In genomic region chr17:75241996-75242460, GRCh38 we compare ENCODE assay signal across 13 cellular contexts. TPM values are rescaled to one million over a fixed set of nuclear protein-coding genes. Genes with fewer than 3 reads are reported as not detected.
DNase-seq lines count a peak whose midpoint lies in the region; ATAC-seq and TF ChIP-seq lines count a peak whose summit lies in the region.
"Had no signal": no experiment of that assay in that cellular context is flagged by ENCODE, and none has a peak within 500 bp of the region (broad histone marks: within the 10 kb centered on the region; RNA-seq: fewer than 3 reads in every experiment).

No MANE protein-coding gene starts in this region.

- no peaks in the 10 kb centered on the region for H3K27me3 Mint-ChIP-seq in CD4-positive, alpha-beta memory T cell
- no peaks in the 10 kb centered on the region for H3K27me3 Mint-ChIP-seq in activated naive CD8-positive, alpha-beta T cell treated with anti-CD3 and anti-CD28 coated beads, Interleukin-2, amount 10 ng/mL, durations not matched to agents 7 days and 5 days
- no peaks in the 10 kb centered on the region for H3K27me3 Mint-ChIP-seq in naive thymus-derived CD8-positive, alpha-beta T cell
- H3K27me3 Mint-ChIP-seq: brain had no signal

- dilution Hi-C loops in IMR-90 (cut with HindIII; ENCODE audit: low sequenced_read_pairs, unreplicated experiment) = no loop called here

- no peak overlapping the region for H2AK9ac ChIP-seq in IMR-90 (replicated peaks; ENCODE audit: low read depth, low read length, poor library complexity)

- H3K27me3 ChIP-seq in CD4-positive, alpha-beta memory T cell (ENCODE audit: insufficient read depth, low read length) = no peaks in the 10 kb centered on the region
- H3K27me3 ChIP-seq in IMR-90 (ENCODE audit: control insufficient read depth, insufficient read depth, low read length) = no peaks in the 10 kb centered on the region
- H3K27me3 ChIP-seq: sigmoid colon had no signal

- H3K56ac ChIP-seq in IMR-90 (ENCODE audit: extremely low read depth, insufficient read depth, low read length) = no peak overlapping the region

- H4K5ac ChIP-seq in IMR-90 (ENCODE audit: low read depth, low read length) = no peak overlapping the region

- no peak for TF ChIP-seq RAD21 in IMR-90 (IDR thresholded peaks at IDR 0.05; ENCODE audit: low read length)

- no peak overlapping the region for H3K14ac ChIP-seq in IMR-90 (replicated peaks; ENCODE audit: low read depth, low read length)

- H3K27ac Mint-ChIP-seq in CD4-positive, alpha-beta memory T cell = peak overlapping the region; percentile 94 to 99 (median 98)
- H3K27ac Mint-ChIP-seq in activated naive CD8-positive, alpha-beta T cell treated with anti-CD3 and anti-CD28 coated beads, Interleukin-2, amount 10 ng/mL, durations not matched to agents 7 days and 5 days = peak overlapping the region; percentile 48
- H3K27ac Mint-ChIP-seq in naive thymus-derived CD8-positive, alpha-beta T cell = peak overlapping the region in 8 of 10 donors; percentile 12 to 96 (median 44)

- H3K9me3 Mint-ChIP-seq in CD4-positive, alpha-beta memory T cell = no peaks in the 10 kb centered on the region
- H3K9me3 Mint-ChIP-seq in activated naive CD8-positive, alpha-beta T cell treated with anti-CD3 and anti-CD28 coated beads, Interleukin-2, amount 10 ng/mL, durations not matched to agents 7 days and 5 days = no peaks in the 10 kb centered on the region
- no peaks in the 10 kb centered on the region for H3K9me3 Mint-ChIP-seq in naive thymus-derived CD8-positive, alpha-beta T cell
- H3K9me3 Mint-ChIP-seq: brain had no signal

- no peak overlapping the region for H3K23ac ChIP-seq in IMR-90 (ENCODE audit: low read depth, low read length)

- H3K4me1 ChIP-seq in CD4-positive, alpha-beta memory T cell (ENCODE audit: insufficient read depth, low read length) = peaks cover 57% of the 10 kb centered on the region
- no peaks in the 10 kb centered on the region for H3K4me1 ChIP-seq in IMR-90 (ENCODE audit: control insufficient read depth, insufficient read depth, low read length)
- H3K4me1 ChIP-seq: sigmoid colon had no signal

- POLR2A ChIA-PET in CD4-positive, alpha-beta memory T cell (lab: Charles Lee; ENCODE audit: partially characterized antibody) = interaction anchor here (1.3 to 8.6 kb wide), 7 partner anchors 9 to 425 kb away, joined by 3 to 62 read pairs (median 8); partner anchors contain the start of genes GGA3, GRB2, MIF4GD and MRPS7
- POLR2A ChIA-PET in IMR-90 (lab: Charles Lee; ENCODE audit: unreplicated experiment) = no interaction called here
- POLR2A ChIA-PET in activated naive CD8-positive, alpha-beta T cell treated with anti-CD3 and anti-CD28 coated beads, Interleukin-2, amount 10 ng/mL, durations not matched to agents 7 days and 5 days (lab: Charles Lee) = interaction anchor here (0.9 to 1.3 kb wide), 3 partner anchors 18 to 47 kb away, joined by 3 read pairs; partner anchors contain the start of gene SLC25A19
- POLR2A ChIA-PET in naive thymus-derived CD8-positive, alpha-beta T cell (lab: Charles Lee) = interaction anchor here (3.3 kb wide), 1 partner anchor 19 kb away, joined by 14 read pairs; the partner anchor contains the start of genes GGA3 and MRPS7

- ATAC-seq in IMR-90 (ENCODE audit: low read depth) (no peak), GM21529 (IDR thresholded peaks at IDR 0.05; ENCODE audit: unreplicated experiment) (no peak), HG02759 (IDR thresholded peaks at IDR 0.05; ENCODE audit: unreplicated experiment) (no peak)
- no peak for ATAC-seq in activated naive CD8-positive, alpha-beta T cell treated with anti-CD3 and anti-CD28 coated beads, Interleukin-2, amount 10 ng/mL, durations not matched to agents 7 days and 5 days (ENCODE audit: low read depth)
- no peak for ATAC-seq in naive thymus-derived CD8-positive, alpha-beta T cell

- H3K9me3 ChIP-seq in CD4-positive, alpha-beta memory T cell (ENCODE audit: control insufficient read depth in 1 of 2, low read length in 2 of 2) = no peaks in the 10 kb centered on the region
- H3K9me3 ChIP-seq in IMR-90 (ENCODE audit: control insufficient read depth, insufficient read depth, low read length) = no peaks in the 10 kb centered on the region
- H3K9me3 ChIP-seq: sigmoid colon had no signal

- no peak for DNase-seq in CD4-positive, alpha-beta memory T cell
- DNase-seq in IMR-90 (peak; percentile 52), NCI-H1105 (lab: John Stamatoyannopoulos, UW) (no peak), Kasumi-1 (lab: John Stamatoyannopoulos, UW) (no peak)
- no peak for DNase-seq in activated naive CD8-positive, alpha-beta T cell treated with anti-CD3 and anti-CD28 coated beads, Interleukin-2, amount 10 ng/mL, durations not matched to agents 7 days and 5 days
- DNase-seq in naive thymus-derived CD8-positive, alpha-beta T cell = no peak
- DNase-seq: mammary epithelial cell, NCI-H1436 treated with DMSO at 0.1 percent for 48 hours, sigmoid colon had no signal

- H3K4me3 ChIP-seq in CD4-positive, alpha-beta memory T cell (ENCODE audit: low read length in 2 of 2) = peak overlapping the region in 1 of 2 donors; percentile 15
- H3K4me3 ChIP-seq in IMR-90 (ENCODE audit: insufficient read depth, low read depth, low read length) = no peak overlapping the region
- H3K4me3 ChIP-seq: sigmoid colon had no signal

- TF ChIP-seq POLR2A in IMR-90 (IDR thresholded peaks at IDR 0.05; ENCODE audit: low read depth, low read length) = no peak

- no peak overlapping the region for H3K9ac ChIP-seq in IMR-90 (ENCODE audit: low read depth, low read length)

- intact Hi-C loops in CD4-positive, alpha-beta memory T cell (cut with micrococcal nuclease) = no loop called here
- intact Hi-C loops in IMR-90 (cut with micrococcal nuclease) = no loop called here

- no peak overlapping the region for H2BK5ac ChIP-seq in IMR-90 (ENCODE audit: low read depth, low read length, poor library complexity, severe bottlenecking)

- no peak overlapping the region for H2BK120ac ChIP-seq in IMR-90 (ENCODE audit: low read depth, low read length)

- H2AFZ ChIP-seq in IMR-90 (replicated peaks; ENCODE audit: low read length, poor library complexity) = no peak overlapping the region

- H3K36me3 ChIP-seq in CD4-positive, alpha-beta memory T cell (ENCODE audit: insufficient read depth, low read length) = peaks cover 70% of the 10 kb centered on the region
- H3K36me3 ChIP-seq in IMR-90 (ENCODE audit: control insufficient read depth, insufficient read depth, low read length) = peaks cover 91% of the 10 kb centered on the region

- in situ Hi-C loops in IMR-90 (cut with MboI; ENCODE audit: low sequenced_read_pairs) = no loop called here

- peaks cover 32 to 62% (median 43%) of the 10 kb centered on the region in 4 donors for H3K4me1 Mint-ChIP-seq in CD4-positive, alpha-beta memory T cell
- peaks cover 20% of the 10 kb centered on the region for H3K4me1 Mint-ChIP-seq in activated naive CD8-positive, alpha-beta T cell treated with anti-CD3 and anti-CD28 coated beads, Interleukin-2, amount 10 ng/mL, durations not matched to agents 7 days and 5 days
- peaks cover 8 to 27% (median 18%) of the 10 kb centered on the region in 4 donors for H3K4me1 Mint-ChIP-seq in naive thymus-derived CD8-positive, alpha-beta T cell
- H3K4me1 Mint-ChIP-seq: brain had no signal

- 87% methylated on average over 12 of the region's 15 CpGs; no CpG with 5 or more reads in 1 of the 2 experiments for WGBS in IMR-90 (ENCODE audit: extremely low coverage in 2 of 2, insufficient read length in 1 of 2), 2 experiments

- peaks cover 42 to 72% of the 10 kb centered on the region in 2 donors for H3K36me3 Mint-ChIP-seq in CD4-positive, alpha-beta memory T cell
- H3K36me3 Mint-ChIP-seq in activated naive CD8-positive, alpha-beta T cell treated with anti-CD3 and anti-CD28 coated beads, Interleukin-2, amount 10 ng/mL, durations not matched to agents 7 days and 5 days = peaks cover 24% of the 10 kb centered on the region
- peaks cover 0 to 72% (median 3%) of the 10 kb centered on the region in 3 donors for H3K36me3 Mint-ChIP-seq in naive thymus-derived CD8-positive, alpha-beta T cell

- H3K4me2 ChIP-seq in IMR-90 (ENCODE audit: low read depth, low read length) = no peak overlapping the region

- CTCF ChIA-PET in CD4-positive, alpha-beta memory T cell (lab: Charles Lee; ENCODE audit: partially characterized antibody) = interaction anchor here (1.1 to 5.7 kb wide), 7 partner anchors 18 to 171 kb away, joined by 3 to 42 read pairs (median 4); partner anchors contain the start of gene MIF4GD
- CTCF ChIA-PET in IMR-90 (lab: Yijun Ruan, JAX) = no interaction called here

- no peak overlapping the region for H3K4ac ChIP-seq in IMR-90 (ENCODE audit: low read depth, low read length)

- no peak for TF ChIP-seq CTCF in IMR-90 (conservative IDR thresholded peaks at IDR 0.05; ENCODE audit: low read depth, low read length)

- no peak overlapping the region for H4K91ac ChIP-seq in IMR-90 (ENCODE audit: insufficient read depth, low read depth, low read length)

- H4K8ac ChIP-seq in IMR-90 (ENCODE audit: low read depth in 2 of 2, low read length in 2 of 2) = no peak overlapping the region

- no peak overlapping the region for H2BK20ac ChIP-seq in IMR-90 (ENCODE audit: low read depth, low read length)

- H3K79me1 ChIP-seq in IMR-90 (ENCODE audit: low read depth in 1 of 2, low read length in 2 of 2) = peaks cover 0 to 11% of the 10 kb centered on the region in 2 experiments; a peak in 1 of 4 replicates

- no peak overlapping the region for H2AK5ac ChIP-seq in IMR-90 (ENCODE audit: low read depth, low read length)

- H3K18ac ChIP-seq in IMR-90 (ENCODE audit: low read depth, low read length) = no peak overlapping the region

- H3K4me3 Mint-ChIP-seq in CD4-positive, alpha-beta memory T cell = peak overlapping the region in 7 of 8 donors; percentile 11 to 81 (median 67)
- H3K4me3 Mint-ChIP-seq in activated naive CD8-positive, alpha-beta T cell treated with anti-CD3 and anti-CD28 coated beads, Interleukin-2, amount 10 ng/mL, durations not matched to agents 7 days and 5 days = no peak overlapping the region
- peak overlapping the region in 2 of 10 donors; percentile 11 to 68 for H3K4me3 Mint-ChIP-seq in naive thymus-derived CD8-positive, alpha-beta T cell
- H3K4me3 Mint-ChIP-seq: brain had no signal

- peak overlapping the region; percentile 67 for H3K27ac ChIP-seq in CD4-positive, alpha-beta memory T cell (ENCODE audit: low read depth, low read length)
- no peak overlapping the region for H3K27ac ChIP-seq in IMR-90 (ENCODE audit: insufficient read depth, low read length)
- H3K27ac ChIP-seq: VCaP had no signal

- H3K9me1 ChIP-seq in IMR-90 (ENCODE audit: insufficient read depth, low read length) = no peaks in the 10 kb centered on the region

- BruUV-seq in IMR-90 (replicated peaks; lab: Mats Ljungman, UMichigan) = no TSS peak

- no peak overlapping the region for H2BK15ac ChIP-seq in IMR-90 (ENCODE audit: low read depth, low read length)

- H4K20me1 ChIP-seq in IMR-90 (ENCODE audit: insufficient read depth, low read length) = peaks cover 17% of the 10 kb centered on the region

RNA-seq across cellular contexts. Expression of gene GGA3, which starts 19.4 kb away (rescaled TPM):
- total RNA-seq in CD4-positive, alpha-beta memory T cell = 100 to 1,000 TPM; 121 to 122 TPM
- polyA plus RNA-seq in CD4-positive, alpha-beta memory T cell = 10 to 100 TPM in 1 of 2 donors, 1 to 10 TPM in 1; 7.7 to 25.8 TPM
- total RNA-seq in IMR-90 (2012; rRNA removed) = 12.8 and 15.1 TPM in 2 replicates
- polyA plus RNA-seq in IMR-90 (2012; rRNA removed) = 35.2 and 37.7 TPM in 2 replicates
- polyA plus RNA-seq in IMR-90 (2012; cell fraction: cytosol; rRNA removed) = 11.8 and 16.9 TPM in 2 replicates
- 173 and 223 TPM in 2 replicates for polyA plus RNA-seq in IMR-90 (2012; cell fraction: nucleus; rRNA removed; ENCODE audit: low replicate concordance)
- total RNA-seq in activated naive CD8-positive, alpha-beta T cell treated with anti-CD3 and anti-CD28 coated beads, Interleukin-2, amount 10 ng/mL, durations not matched to agents 7 days and 5 days = 10 to 100 TPM; 92.9 to 95.2 TPM
- total RNA-seq in naive thymus-derived CD8-positive, alpha-beta T cell = 100 to 1,000 TPM; 105 to 107 TPM
- polyA plus RNA-seq in naive thymus-derived CD8-positive, alpha-beta T cell = 10 to 100 TPM in 2 of 3 donors, 1 to 10 TPM in 1; 6.2 to 20.1 (median 14.7) TPM

RNA-seq across cellular contexts. Expression of gene MRPS7, which starts 19.7 kb away (rescaled TPM):
- total RNA-seq in CD4-positive, alpha-beta memory T cell = 10 to 100 TPM; 34.1 to 36.3 TPM
- 100 to 1,000 TPM; 107 to 150 TPM for polyA plus RNA-seq in CD4-positive, alpha-beta memory T cell
- total RNA-seq in IMR-90 (2012; rRNA removed) = 55.9 and 62.5 TPM in 2 replicates
- polyA plus RNA-seq in IMR-90 (2012; rRNA removed) = 60.5 and 70.3 TPM in 2 replicates
- 35.4 and 53.8 TPM in 2 replicates for polyA plus RNA-seq in IMR-90 (2012; cell fraction: cytosol; rRNA removed)
- polyA plus RNA-seq in IMR-90 (2012; cell fraction: nucleus; rRNA removed; ENCODE audit: low replicate concordance) = 22.2 and 34.6 TPM in 2 replicates
- total RNA-seq in activated naive CD8-positive, alpha-beta T cell treated with anti-CD3 and anti-CD28 coated beads, Interleukin-2, amount 10 ng/mL, durations not matched to agents 7 days and 5 days = 10 to 100 TPM; 34.0 to 36.1 TPM
- 10 to 100 TPM; 40.5 to 41.1 TPM for total RNA-seq in naive thymus-derived CD8-positive, alpha-beta T cell
- polyA plus RNA-seq in naive thymus-derived CD8-positive, alpha-beta T cell = 100 to 1,000 TPM; 113 to 132 (median 122) TPM

RNA-seq across cellular contexts. Expression of gene MIF4GD, which starts 29.0 kb away (rescaled TPM):
- total RNA-seq in CD4-positive, alpha-beta memory T cell = 10 to 100 TPM; 35.8 to 40.2 TPM
- 10 to 100 TPM; 81.7 to 94.3 TPM for polyA plus RNA-seq in CD4-positive, alpha-beta memory T cell
- 3.3 and 4.1 TPM in 2 replicates for total RNA-seq in IMR-90 (2012; rRNA removed)
- polyA plus RNA-seq in IMR-90 (2012; rRNA removed) = 6.9 and 7.7 TPM in 2 replicates
- polyA plus RNA-seq in IMR-90 (2012; cell fraction: cytosol; rRNA removed) = 7.9 and 11.1 TPM in 2 replicates
- polyA plus RNA-seq in IMR-90 (2012; cell fraction: nucleus; rRNA removed; ENCODE audit: low replicate concordance) = 5.9 and 6.9 TPM in 2 replicates
- 10 to 100 TPM; 44.4 to 44.8 TPM for total RNA-seq in activated naive CD8-positive, alpha-beta T cell treated with anti-CD3 and anti-CD28 coated beads, Interleukin-2, amount 10 ng/mL, durations not matched to agents 7 days and 5 days
- 10 to 100 TPM; 37.3 to 39.4 TPM for total RNA-seq in naive thymus-derived CD8-positive, alpha-beta T cell
- 10 to 100 TPM; 76.2 to 96.6 (median 90.5) TPM for polyA plus RNA-seq in naive thymus-derived CD8-positive, alpha-beta T cell

RNA-seq across cellular contexts. Expression of gene NUP85, which starts 36.5 kb away (rescaled TPM):
- 100 to 1,000 TPM; 137 to 164 TPM for total RNA-seq in CD4-positive, alpha-beta memory T cell
- 10 to 100 TPM; 33.4 to 49.1 TPM for polyA plus RNA-seq in CD4-positive, alpha-beta memory T cell
- total RNA-seq in IMR-90 (2012; rRNA removed) = 26.7 and 29.4 TPM in 2 replicates
- polyA plus RNA-seq in IMR-90 (2012; rRNA removed) = 54.4 and 59.3 TPM in 2 replicates
- 43.9 and 54.4 TPM in 2 replicates for polyA plus RNA-seq in IMR-90 (2012; cell fraction: cytosol; rRNA removed)
- 198 and 233 TPM in 2 replicates for polyA plus RNA-seq in IMR-90 (2012; cell fraction: nucleus; rRNA removed; ENCODE audit: low replicate concordance)
- 100 to 1,000 TPM; 154 to 167 TPM for total RNA-seq in activated naive CD8-positive, alpha-beta T cell treated with anti-CD3 and anti-CD28 coated beads, Interleukin-2, amount 10 ng/mL, durations not matched to agents 7 days and 5 days
- total RNA-seq in naive thymus-derived CD8-positive, alpha-beta T cell = 100 to 1,000 TPM; 150 to 155 TPM
- 10 to 100 TPM; 17.3 to 39.4 (median 21.4) TPM for polyA plus RNA-seq in naive thymus-derived CD8-positive, alpha-beta T cell

RNA-seq across cellular contexts. Expression of gene SLC25A19, which starts 47.2 kb away (rescaled TPM):
- 10 to 100 TPM; 19.8 to 21.8 TPM for total RNA-seq in CD4-positive, alpha-beta memory T cell
- polyA plus RNA-seq in CD4-positive, alpha-beta memory T cell = 10 to 100 TPM; 13.2 to 15.4 TPM
- 8.3 and 9.1 TPM in 2 replicates for total RNA-seq in IMR-90 (2012; rRNA removed)
- polyA plus RNA-seq in IMR-90 (2012; rRNA removed) = 9.2 and 10.1 TPM in 2 replicates
- polyA plus RNA-seq in IMR-90 (2012; cell fraction: cytosol; rRNA removed) = 6.8 and 8.2 TPM in 2 replicates
- 7.1 and 9.9 TPM in 2 replicates for polyA plus RNA-seq in IMR-90 (2012; cell fraction: nucleus; rRNA removed; ENCODE audit: low replicate concordance)
- 10 to 100 TPM; 26.7 to 27.9 TPM for total RNA-seq in activated naive CD8-positive, alpha-beta T cell treated with anti-CD3 and anti-CD28 coated beads, Interleukin-2, amount 10 ng/mL, durations not matched to agents 7 days and 5 days
- total RNA-seq in naive thymus-derived CD8-positive, alpha-beta T cell = 10 to 100 TPM; 20.5 to 22.5 TPM
- polyA plus RNA-seq in naive thymus-derived CD8-positive, alpha-beta T cell = 10 to 100 TPM; 11.2 to 15.4 (median 13.3) TPM

Comparison
In these comparisons a context has a peak if more than half of its experiments do, and no peak if none do; other contexts are left out.
1. H3K27ac Mint-ChIP-seq: peak in every context shown above with its lines; median percentile 98 in CD4-positive, alpha-beta memory T cell; 48 in activated naive CD8-positive, alpha-beta T cell treated with anti-CD3 and anti-CD28 coated beads, Interleukin-2, amount 10 ng/mL, durations not matched to agents 7 days and 5 days; 44 in naive thymus-derived CD8-positive, alpha-beta T cell.